In genomic region chr4:93855926-93856325, GRCh38 we compare ENCODE assay signal across 26 cellular contexts. TPM values are rescaled to one million over a fixed set of nuclear protein-coding genes. Genes with fewer than 3 reads are reported as not detected.
DNase-seq lines count a peak whose midpoint lies in the region; ATAC-seq, FAIRE-seq and TF ChIP-seq lines count a peak whose summit lies in the region.
"Had no signal": no experiment of that assay in that cellular context is flagged by ENCODE, and none has a peak within 500 bp of the region (broad histone marks: within the 10 kb centered on the region; RNA-seq: fewer than 3 reads in every experiment).

No MANE protein-coding gene starts in this region.

- no peak for TF ChIP-seq EP300 in GM12878 (IDR thresholded peaks at IDR 0.05; ENCODE audit: borderline replicate concordance in 1 of 2, control insufficient read depth in 1 of 2, low read depth in 2 of 2, low read length in 2 of 2)

- 0% methylated on average over 1 of the region's 1 CpG for WGBS in GM12878 (ENCODE audit: insufficient coverage, insufficient replicate concordance, low lambda C conversion rate, missing lambda C conversion rate)

- intact Hi-C loops in GM12878 (cut with micrococcal nuclease; ENCODE audit: unreplicated experiment), result no loop called here

- FAIRE-seq in GM12878 (lab: Jason Lieb, UNC), result no peak
- FAIRE-seq: A549, D721Med, G401.6, GM12892, H1 had no signal

- no peak overlapping the region for H3K27ac ChIP-seq in GM12878 (ENCODE audit: control insufficient read depth, insufficient read depth)
- no peak overlapping the region for H3K27ac ChIP-seq in coronary artery
- H3K27ac ChIP-seq: A549, C4-2B had no signal

- DNase-seq in GM12878 (ENCODE audit: low read depth, low spot score) (no peak), HuH-7.5 (ENCODE audit: low spot score) (no peak), coronary artery (ENCODE audit: low spot score) (no peak)
- DNase-seq: BE2C; CD4-positive, alpha-beta memory T cell; COR-L47; DMS153; DMS79 treated with DMSO at 0.1 percent for 48 hours; EL; HFFc6; KG1; MG63 had no signal

- SMC1A ChIA-PET in GM12878 (lab: Charles Lee; ENCODE audit: uncharacterized antibody, unreplicated experiment), result interaction anchor here (1.3 kb wide), 1 partner anchor 22 kb away, joined by 3 read pairs; no protein-coding TSS in a partner anchor

- H3K4me1 ChIP-seq in Loucy (ENCODE audit: insufficient read depth, low read length, poor library complexity, severe bottlenecking), result no peaks in the 10 kb centered on the region
- no peaks in the 10 kb centered on the region for H3K4me1 ChIP-seq in GM12878 (ENCODE audit: control insufficient read depth, insufficient read depth, low read length)
- H3K4me1 ChIP-seq: A549, BE2C, HAP-1 had no signal

- peak overlapping the region; percentile 12 for H3K4me2 ChIP-seq in Loucy (ENCODE audit: low read depth, low read length, poor library complexity, severe bottlenecking)
- no peak overlapping the region for H3K4me2 ChIP-seq in GM12878 (ENCODE audit: control insufficient read depth, insufficient read depth)
- H3K4me2 ChIP-seq: A549 had no signal

- H3F3A ChIP-seq in Loucy (ENCODE audit: low read depth), result no peaks in the 10 kb centered on the region

- no peak for TF ChIP-seq RAD21 in GM12878 (IDR thresholded peaks at IDR 0.05; ENCODE audit: insufficient read depth, low read depth, low read length)

- in situ Hi-C loops in GM12878 (cut with MboI), result no loop called here

- TF ChIP-seq CTCF in Loucy (conservative IDR thresholded peaks at IDR 0.05; ENCODE audit: low read length) (no peak), GM12878 (IDR thresholded peaks at IDR 0.05 in 2 of 3, conservative IDR thresholded peaks at IDR 0.05 in 1 of 3; ENCODE audit: control insufficient read depth in 2 of 3, extremely low read depth in 1 of 3, insufficient read depth in 1 of 3, low read depth in 3 of 3, low read length in 3 of 3) (no peak), coronary artery (IDR thresholded peaks at IDR 0.05) (no peak)

- H3K79me2 ChIP-seq in Loucy (ENCODE audit: insufficient read depth, low read length) (no peaks in the 10 kb centered on the region), GM12878 (ENCODE audit: control insufficient read depth, insufficient read depth, low read length) (no peaks in the 10 kb centered on the region)

- H3K9ac ChIP-seq in Loucy (ENCODE audit: low read depth, low read length, poor library complexity, severe bottlenecking) (no peak overlapping the region), GM12878 (ENCODE audit: control insufficient read depth, insufficient read depth, low read length) (no peak overlapping the region)

- H3K36me3 ChIP-seq in Loucy (ENCODE audit: insufficient read depth, low read length) (no peaks in the 10 kb centered on the region), GM12878 (ENCODE audit: control insufficient read depth in 2 of 2, insufficient read depth in 2 of 2, low read length in 1 of 2) (no peaks in the 10 kb centered on the region)
- H3K36me3 ChIP-seq: BE2C, HAP-1, MG63 had no signal

- H3K27me3 ChIP-seq in Loucy (ENCODE audit: insufficient read depth, low read length, poor library complexity, severe bottlenecking) (no peaks in the 10 kb centered on the region), GM12878 (replicated peaks in 1 of 2; ENCODE audit: control insufficient read depth in 2 of 2, insufficient read depth in 2 of 2, low read length in 1 of 2) (no peaks in the 10 kb centered on the region)
- H3K27me3 ChIP-seq: MG63 had no signal

- no peak for TF ChIP-seq POLR2A in GM12878 (IDR thresholded peaks at IDR 0.05; ENCODE audit: low read depth, low read length)

- H3K4me3 ChIP-seq in Loucy (ENCODE audit: low read length, poor library complexity, severe bottlenecking) (no peak overlapping the region), GM12878 (no peak overlapping the region), coronary artery (no peak overlapping the region)
- H3K4me3 ChIP-seq: A549, HAP-1, MG63 had no signal

- H3K9me2 ChIP-seq in Loucy (replicated peaks; ENCODE audit: low read depth, low read length), result no peaks in the 10 kb centered on the region

- POLR2A ChIA-PET in GM12878 (lab: Charles Lee), result no interaction called here

- no TSS peak for BruUV-seq in GM12878 (replicated peaks; lab: Mats Ljungman, UMichigan)

- RAD21 ChIA-PET in GM12878 (lab: Charles Lee; ENCODE audit: unreplicated experiment), result no interaction called here

- H2AFZ ChIP-seq in Loucy (ENCODE audit: low read length) (peak overlapping the region; percentile 63), GM12878 (ENCODE audit: control insufficient read depth, low read depth, low read length) (no peak overlapping the region)

- CTCF ChIA-PET in GM12878 (lab: Yijun Ruan, JAX), result no interaction called here

- H4K20me1 ChIP-seq in Loucy (ENCODE audit: insufficient read depth, low read length, poor library complexity, severe bottlenecking) (no peaks in the 10 kb centered on the region), GM12878 (ENCODE audit: control insufficient read depth, insufficient read depth) (no peaks in the 10 kb centered on the region)

- no peaks in the 10 kb centered on the region for H3K9me3 ChIP-seq in Loucy (ENCODE audit: insufficient read depth, low read depth, low read length)
- H3K9me3 ChIP-seq in GM12878 (replicated peaks; ENCODE audit: control insufficient read depth, insufficient read depth, low read length), result no peaks in the 10 kb centered on the region
- H3K9me3 ChIP-seq: A549, BE2C, HAP-1, MG63 had no signal

- ATAC-seq in GM18909 (IDR thresholded peaks at IDR 0.05; ENCODE audit: poor library complexity, unreplicated experiment), result peak; percentile 46
- ATAC-seq in HG02943 (IDR thresholded peaks at IDR 0.05; ENCODE audit: low read depth, unreplicated experiment), result peak; percentile 61
- peak; percentile 44; the same call in 2 of the 3 replicates for ATAC-seq in GM12878
- no peak for ATAC-seq in HG02970 (IDR thresholded peaks at IDR 0.05; ENCODE audit: low FRiP score, unreplicated experiment)
- ATAC-seq in HG02610 (IDR thresholded peaks at IDR 0.05; ENCODE audit: unreplicated experiment), result no peak
- ATAC-seq: A549 had no signal

TF ChIP-seq in GM12878, 131 proteins besides CTCF, POLR2A, EP300 and RAD21 (continues in another document):
- peak; percentile 64 for TF ChIP-seq CUX1 (IDR thresholded peaks at IDR 0.05; ENCODE audit: insufficient replicate concordance, low read depth, low read length)
- TF ChIP-seq CREM (IDR thresholded peaks at IDR 0.05; ENCODE audit: low read depth), result no peak

RNA-seq across cellular contexts. Expression of gene ATOH1, which starts 27.4 kb away (rescaled TPM):
- not detected in 2 replicates for total RNA-seq in GM12878 (2013; cell fraction: nucleolus; rRNA removed)
- total RNA-seq in GM12878 (2014; rRNA removed) (not detected in 2 replicates), GM12878 (2014; rRNA removed; fragmentation: Illumina TruSeq; extraction: Trizol) (not detected in 2 replicates), GM12878 (2021) (not detected in 2 replicates)
- not detected for polyA plus RNA-seq in GM12878 (2011; ENCODE audit: low read depth)
- polyA plus RNA-seq in GM12878 (2011; rRNA removed) (not detected in 2 replicates), GM12878 (2014; fragmentation: Illumina TruSeq; extraction: Trizol) (not detected in 2 replicates), GM12878 (2014; fragmentation: Nextera tagmentation; extraction: Ambion mirVana) (not detected), GM12878 (2014; rRNA removed) (not detected in 2 replicates), GM12878 (2016; fragmentation: Nextera tagmentation; extraction: Ambion mirVana) (not detected)
- not detected in 2 replicates for polyA plus RNA-seq in GM12878 (2011; cell fraction: cytosol; rRNA removed)
- polyA plus RNA-seq in GM12878 (2011; cell fraction: nucleus; rRNA removed), result not detected in 2 replicates
- polyA plus RNA-seq in GM12878 (2012), result not detected in 2 replicates
- not detected in 2 replicates for polyA minus RNA-seq in GM12878 (2011; rRNA and poly(A)+ RNA removed)
- polyA minus RNA-seq in GM12878 (2011; cell fraction: cytosol; rRNA and poly(A)+ RNA removed), result not detected in 2 replicates
- not detected in 2 replicates for polyA minus RNA-seq in GM12878 (2011; cell fraction: nucleus; rRNA and poly(A)+ RNA removed)
- total RNA-seq: CD4-positive, alpha-beta memory T cell; HFFc6 had no signal
- polyA plus RNA-seq: A549; AG04450; CD4-positive, alpha-beta memory T cell; IgD-negative memory B cell had no signal

Comparison
In these comparisons a context has a peak if more than half of its experiments do, and no peak if none do; other contexts are left out.
1. ATAC-seq: peak in GM18909 (single experiment), HG02943 (single experiment) and GM12878 (single experiment); none in HG02970 (single experiment) and HG02610 (single experiment).